In genomic region chr7:115491744-115492380, GRCh38 we compare ENCODE assay signal across 1 cellular context.
TF ChIP-seq lines count a peak whose summit lies in the region.

No MANE protein-coding gene starts in this region.

TF ChIP-seq in HEK293, 187 proteins besides CTCF, POLR2A, EP300 and RAD21 (continued from another document):
- TF ChIP-seq PRDM6 (tag by site-specific recombination; IDR thresholded peaks at IDR 0.05) (peak; percentile 92), ZNF138 (tag by site-specific recombination; IDR thresholded peaks at IDR 0.05; ENCODE audit: borderline replicate concordance) (no peak), ZNF792 (tag by site-specific recombination; IDR thresholded peaks at IDR 0.05) (no peak), OVOL3 (tag by site-specific recombination; IDR thresholded peaks at IDR 0.05) (0 out of 2 replicates have a peak, but pooled peaks have one; percentile 46), ZNF530 (tag by site-specific recombination; IDR thresholded peaks at IDR 0.05; ENCODE audit: low read depth) (no peak), BCL11A (tag by site-specific recombination; IDR thresholded peaks at IDR 0.05; ENCODE audit: low read depth) (peak; percentile 79), TCF7L2 (IDR thresholded peaks at IDR 0.05; ENCODE audit: borderline replicate concordance, low read depth, low read length) (peak; percentile 73), ZNF202 (tag by site-specific recombination; IDR thresholded peaks at IDR 0.05; ENCODE audit: borderline replicate concordance) (no peak), ZNF664 (tag by site-specific recombination; IDR thresholded peaks at IDR 0.05) (no peak), ZNF610 (tag by site-specific recombination; IDR thresholded peaks at IDR 0.05; ENCODE audit: borderline replicate concordance) (no peak)
- TF ChIP-seq, protein P1, sequence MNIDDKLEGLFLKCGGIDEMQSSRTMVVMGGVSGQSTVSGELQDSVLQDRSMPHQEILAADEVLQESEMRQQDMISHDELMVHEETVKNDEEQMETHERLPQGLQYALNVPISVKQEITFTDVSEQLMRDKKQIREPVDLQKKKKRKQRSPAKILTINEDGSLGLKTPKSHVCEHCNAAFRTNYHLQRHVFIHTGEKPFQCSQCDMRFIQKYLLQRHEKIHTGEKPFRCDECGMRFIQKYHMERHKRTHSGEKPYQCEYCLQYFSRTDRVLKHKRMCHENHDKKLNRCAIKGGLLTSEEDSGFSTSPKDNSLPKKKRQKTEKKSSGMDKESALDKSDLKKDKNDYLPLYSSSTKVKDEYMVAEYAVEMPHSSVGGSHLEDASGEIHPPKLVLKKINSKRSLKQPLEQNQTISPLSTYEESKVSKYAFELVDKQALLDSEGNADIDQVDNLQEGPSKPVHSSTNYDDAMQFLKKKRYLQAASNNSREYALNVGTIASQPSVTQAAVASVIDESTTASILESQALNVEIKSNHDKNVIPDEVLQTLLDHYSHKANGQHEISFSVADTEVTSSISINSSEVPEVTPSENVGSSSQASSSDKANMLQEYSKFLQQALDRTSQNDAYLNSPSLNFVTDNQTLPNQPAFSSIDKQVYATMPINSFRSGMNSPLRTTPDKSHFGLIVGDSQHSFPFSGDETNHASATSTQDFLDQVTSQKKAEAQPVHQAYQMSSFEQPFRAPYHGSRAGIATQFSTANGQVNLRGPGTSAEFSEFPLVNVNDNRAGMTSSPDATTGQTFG (tag by site-specific recombination; IDR thresholded peaks at IDR 0.05; ENCODE audit: borderline replicate concordance): no peak; the same call in 1 of the 2 replicates
- TF ChIP-seq, protein P2, sequence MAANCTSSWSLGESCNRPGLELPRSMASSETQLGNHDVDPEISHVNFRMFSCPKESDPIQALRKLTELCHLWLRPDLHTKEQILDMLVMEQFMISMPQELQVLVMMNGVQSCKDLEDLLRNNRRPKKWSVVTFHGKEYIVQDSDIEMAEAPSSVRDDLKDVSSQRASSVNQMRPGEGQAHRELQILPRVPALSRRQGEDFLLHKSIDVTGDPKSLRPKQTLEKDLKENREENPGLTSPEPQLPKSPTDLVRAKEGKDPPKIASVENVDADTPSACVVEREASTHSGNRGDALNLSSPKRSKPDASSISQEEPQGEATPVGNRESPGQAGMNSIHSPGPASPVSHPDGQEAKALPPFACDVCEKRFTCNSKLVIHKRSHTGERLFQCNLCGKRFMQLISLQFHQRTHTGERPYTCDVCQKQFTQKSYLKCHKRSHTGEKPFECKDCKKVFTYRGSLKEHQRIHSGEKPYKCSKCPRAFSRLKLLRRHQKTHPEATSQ (tag by site-specific recombination; IDR thresholded peaks at IDR 0.05): no peak
